In the genomic region with DNA sequence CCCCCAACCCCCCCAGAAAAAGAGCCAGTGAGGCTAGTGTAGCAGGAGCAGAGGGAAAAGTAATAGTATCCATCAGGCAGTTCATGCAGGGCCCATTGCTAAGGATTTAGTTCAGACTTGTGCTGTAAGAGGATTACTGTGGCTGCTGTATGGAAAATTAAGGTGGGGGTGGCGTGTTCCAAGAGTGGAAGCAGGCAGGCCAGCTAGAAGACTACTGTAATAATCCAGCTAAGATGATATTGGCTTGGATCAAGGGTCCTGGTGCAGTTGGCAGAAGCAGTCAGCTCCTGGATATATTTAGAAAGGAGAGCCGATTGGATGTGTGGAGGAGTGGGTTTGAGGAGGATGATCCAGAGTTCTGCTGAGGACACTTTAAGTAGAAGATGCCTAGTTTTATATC, we compare ENCODE assay signal across 7 cellular contexts. TPM values are rescaled to one million over a fixed set of nuclear protein-coding genes. Genes with fewer than 3 reads are reported as not detected.
DNase-seq lines count a peak whose midpoint lies in the region; ATAC-seq and TF ChIP-seq lines count a peak whose summit lies in the region.
"Not testable (repeated sequence)": the region's sequence is repeated elsewhere in the genome, so short reads cannot be mapped to it uniquely, and the experiment has no call there.

No MANE protein-coding gene starts in this region.

- not testable (repeated sequence) for H3K27me3 ChIP-seq in CD4-positive, alpha-beta T cell (ENCODE audit: control insufficient read depth, insufficient read depth, low read length); OCI-LY3 (ENCODE audit: low read depth, low read length); heart left ventricle; psoas muscle (ENCODE audit: insufficient read depth in 3 of 3, low read length in 2 of 3)

- not testable (repeated sequence) for H3K27me3 Mint-ChIP-seq in CD4-positive, alpha-beta T cell; activated CD8-positive, alpha-beta memory T cell treated with anti-CD3 and anti-CD28 coated beads, Interleukin-2, amount 10 ng/mL, durations not matched to agents 7 days and 5 days

- CTCF ChIA-PET in CD4-positive, alpha-beta T cell (lab: Charles Lee), result interaction anchor here (1.2 to 4.4 kb wide), 5 partner anchors 25 to 196 kb away, joined by 3 to 28 read pairs (median 9); a partner anchor contains a TSS
- CTCF ChIA-PET in activated CD8-positive, alpha-beta memory T cell treated with anti-CD3 and anti-CD28 coated beads, Interleukin-2, amount 10 ng/mL, durations not matched to agents 7 days and 5 days (lab: Charles Lee), result interaction anchor here (0.9 to 7.8 kb wide), 16 partner anchors 10 to 205 kb away, joined by 3 to 119 read pairs (median 6); a partner anchor contains a TSS

- H3K36me3 ChIP-seq in KOPT-K1 (ENCODE audit: insufficient read depth, low read length); OCI-LY3 (replicated peaks; ENCODE audit: low read depth, low read length); heart left ventricle; psoas muscle (ENCODE audit: insufficient read depth in 1 of 2, low read depth in 1 of 2): not testable (repeated sequence)

- ATAC-seq in CD4-positive, alpha-beta T cell (ENCODE audit: poor library complexity); activated CD8-positive, alpha-beta memory T cell treated with anti-CD3 and anti-CD28 coated beads, Interleukin-2, amount 10 ng/mL, durations not matched to agents 7 days and 5 days: not testable (repeated sequence)
- peak in 3 of 4 donors; percentile 43 to 67 (median 56) for ATAC-seq in heart left ventricle
- peak in 1 of 4 donors; percentile 8 for ATAC-seq in psoas muscle

- not testable (repeated sequence) for H3K36me3 Mint-ChIP-seq in CD4-positive, alpha-beta T cell (ENCODE audit: low read depth)
- peaks cover 18% of the 10 kb centered on the region for H3K36me3 Mint-ChIP-seq in activated CD8-positive, alpha-beta memory T cell treated with anti-CD3 and anti-CD28 coated beads, Interleukin-2, amount 10 ng/mL, durations not matched to agents 7 days and 5 days

- intact Hi-C loops in CD4-positive, alpha-beta T cell (cut with DNase I, micrococcal nuclease), result loop anchor here (2.0 to 5.0 kb wide), 2 partner anchors 28 to 90 kb away; a partner anchor contains a TSS
- intact Hi-C loops in heart left ventricle (cut with DNase I) (loop anchor here (1.0 to 10.0 kb wide), 15 partner anchors 120 to 502 kb away; no protein-coding TSS in a partner anchor), psoas muscle (cut with DNase I) (loop anchor here (2.0 to 10.0 kb wide), 6 partner anchors 135 to 202 kb away; no protein-coding TSS in a partner anchor)

- not testable (repeated sequence) for H3K27ac ChIP-seq in CD4-positive, alpha-beta T cell (ENCODE audit: low read depth, low read length)
- H3K27ac ChIP-seq in KOPT-K1 (ENCODE audit: low read depth, low read length, poor library complexity, severe bottlenecking), result peak overlapping the region; percentile 17
- peak overlapping the region; percentile 26; the same call in 1 of the 2 replicates for H3K27ac ChIP-seq in OCI-LY3 (ENCODE audit: low read length)
- H3K27ac ChIP-seq in heart left ventricle, result peak overlapping the region in 7 of 12 donors; percentile 6 to 51 (median 41)
- peak overlapping the region; percentile 36 for H3K27ac ChIP-seq in psoas muscle

- POLR2A ChIA-PET in CD4-positive, alpha-beta T cell (lab: Charles Lee), result interaction anchor here (0.6 to 5.9 kb wide), 5 partner anchors 14 to 170 kb away, joined by 3 to 51 read pairs (median 4); a partner anchor contains a TSS

- not testable (repeated sequence) for H3K9ac ChIP-seq in OCI-LY3 (ENCODE audit: low read length)

- 30 to 43% (median 36%) methylated on average over 2 of the region's 2 CpGs for WGBS in heart left ventricle, 4 donors
- 22 to 37% (median 31%) methylated on average over 2 of the region's 2 CpGs for WGBS in psoas muscle, 3 donors

- H3K9me3 ChIP-seq in CD4-positive, alpha-beta T cell (ENCODE audit: control insufficient read depth, low read length); KOPT-K1 (ENCODE audit: insufficient read depth, low read length, poor library complexity, severe bottlenecking); OCI-LY3 (ENCODE audit: insufficient read depth, low read length); heart left ventricle; psoas muscle: not testable (repeated sequence)

- peaks cover 49% of the 10 kb centered on the region for H3K4me1 Mint-ChIP-seq in CD4-positive, alpha-beta T cell (ENCODE audit: low read depth)
- peaks cover 62% of the 10 kb centered on the region for H3K4me1 Mint-ChIP-seq in activated CD8-positive, alpha-beta memory T cell treated with anti-CD3 and anti-CD28 coated beads, Interleukin-2, amount 10 ng/mL, durations not matched to agents 7 days and 5 days

- not testable (repeated sequence) for H2AFZ ChIP-seq in OCI-LY3 (ENCODE audit: low read depth, low read length)

- not testable (repeated sequence) for TF ChIP-seq CTCF in CD4-positive, alpha-beta T cell (IDR thresholded peaks at IDR 0.05); OCI-LY3 (IDR thresholded peaks at IDR 0.05; ENCODE audit: low read depth, low read length); heart left ventricle (IDR thresholded peaks at IDR 0.05); psoas muscle (IDR thresholded peaks at IDR 0.05)

- H4K20me1 ChIP-seq in OCI-LY3 (ENCODE audit: insufficient read depth, low read length), result not testable (repeated sequence)

- H3K79me2 ChIP-seq in OCI-LY3 (ENCODE audit: low read length), result not testable (repeated sequence)

- TF ChIP-seq POLR2A in heart left ventricle (IDR thresholded peaks at IDR 0.05), result not testable (repeated sequence)

- H3K9me3 Mint-ChIP-seq in CD4-positive, alpha-beta T cell; activated CD8-positive, alpha-beta memory T cell treated with anti-CD3 and anti-CD28 coated beads, Interleukin-2, amount 10 ng/mL, durations not matched to agents 7 days and 5 days (ENCODE audit: low read depth): not testable (repeated sequence)

- peak overlapping the region; percentile 65 for H3K27ac Mint-ChIP-seq in CD4-positive, alpha-beta T cell
- peak overlapping the region; percentile 22 for H3K27ac Mint-ChIP-seq in activated CD8-positive, alpha-beta memory T cell treated with anti-CD3 and anti-CD28 coated beads, Interleukin-2, amount 10 ng/mL, durations not matched to agents 7 days and 5 days

- H3K4me3 ChIP-seq in OCI-LY3 (ENCODE audit: low read length); psoas muscle: not testable (repeated sequence)
- H3K4me3 ChIP-seq in heart left ventricle, result peak overlapping the region in 1 of 12 donors; percentile 33

- H3K4me1 ChIP-seq in OCI-LY3 (ENCODE audit: low read length), result peaks cover 34% of the 10 kb centered on the region
- peaks cover 0 to 28% (median 11%) of the 10 kb centered on the region in 12 donors for H3K4me1 ChIP-seq in heart left ventricle
- H3K4me1 ChIP-seq in psoas muscle, result not testable (repeated sequence)

- not testable (repeated sequence) for DNase-seq in CD4-positive, alpha-beta T cell; activated CD8-positive, alpha-beta memory T cell treated with anti-CD3 and anti-CD28 coated beads, Interleukin-2, amount 10 ng/mL, durations not matched to agents 7 days and 5 days; psoas muscle
- peak in 1 of 5 donors; percentile 39 for DNase-seq in heart left ventricle
- peak; percentile 15 for DNase-seq in left kidney (ENCODE audit: low read depth, low spot score)

- not testable (repeated sequence) for H3K4me3 Mint-ChIP-seq in CD4-positive, alpha-beta T cell; activated CD8-positive, alpha-beta memory T cell treated with anti-CD3 and anti-CD28 coated beads, Interleukin-2, amount 10 ng/mL, durations not matched to agents 7 days and 5 days

- H3K4me2 ChIP-seq in OCI-LY3 (ENCODE audit: low read length), result not testable (repeated sequence)

RNA-seq across cellular contexts. Expression of a gene that starts 14.6 kb away (rescaled TPM):
- 10 to 100 TPM; 63.0 to 64.9 TPM for total RNA-seq in CD4-positive, alpha-beta T cell
- total RNA-seq in activated CD8-positive, alpha-beta memory T cell treated with anti-CD3 and anti-CD28 coated beads, Interleukin-2, amount 10 ng/mL, durations not matched to agents 7 days and 5 days, result 100 to 1,000 TPM; 106 to 107 TPM
- total RNA-seq in heart left ventricle (100 to 1,000 TPM in 4 of 9 donors, 10 to 100 TPM in 5; 59.0 to 141 (median 91.3) TPM), psoas muscle (100 to 1,000 TPM in 2 of 4 donors, 10 to 100 TPM in 2; 71.6 to 121 (median 91.8) TPM)
- polyA plus RNA-seq in heart left ventricle (10 to 100 TPM; 52.9 to 89.1 TPM), psoas muscle (100 to 1,000 TPM in 1 of 3 donors, 10 to 100 TPM in 2; 31.1 to 105 (median 53.6) TPM)

RNA-seq across cellular contexts. Expression of a gene that starts 28.5 kb away (rescaled TPM):
- 1 to 10 TPM; 7.7 to 9.5 TPM for total RNA-seq in CD4-positive, alpha-beta T cell
- total RNA-seq in activated CD8-positive, alpha-beta memory T cell treated with anti-CD3 and anti-CD28 coated beads, Interleukin-2, amount 10 ng/mL, durations not matched to agents 7 days and 5 days, result 10 to 100 TPM in 1 of 2 experiments, 1 to 10 TPM in 1; 6.0 to 10.7 TPM
- total RNA-seq in heart left ventricle (1 to 10 TPM in 1 of 9 donors, under 1 TPM in 7, not detected in 1; 0.16 to 1.7 (median 0.36) TPM), psoas muscle (10 to 100 TPM in 1 of 4 donors, 1 to 10 TPM in 2, under 1 TPM in 1; 0.82 to 47.7 (median 6.4) TPM)
- polyA plus RNA-seq in heart left ventricle (under 1 TPM in 1 of 2 donors, not detected in 1; 0.37 TPM), psoas muscle (10 to 100 TPM in 1 of 3 donors, under 1 TPM in 2; 0.75 to 31.1 (median 0.86) TPM)

RNA-seq across cellular contexts. Expression of a gene that starts 28.8 kb away (rescaled TPM):
- 10 to 100 TPM; 13.8 to 16.0 TPM for total RNA-seq in CD4-positive, alpha-beta T cell
- total RNA-seq in activated CD8-positive, alpha-beta memory T cell treated with anti-CD3 and anti-CD28 coated beads, Interleukin-2, amount 10 ng/mL, durations not matched to agents 7 days and 5 days, result 10 to 100 TPM; 12.5 to 24.6 TPM
- total RNA-seq in heart left ventricle, result 1 to 10 TPM; 2.2 to 4.9 (median 3.3) TPM
- 1 to 10 TPM; 1.2 to 3.9 TPM for polyA plus RNA-seq in heart left ventricle
- total RNA-seq in psoas muscle, result 1 to 10 TPM; 2.1 to 6.1 (median 3.1) TPM
- 1 to 10 TPM; 1.7 to 3.7 (median 1.9) TPM for polyA plus RNA-seq in psoas muscle
